In the genomic region with DNA sequence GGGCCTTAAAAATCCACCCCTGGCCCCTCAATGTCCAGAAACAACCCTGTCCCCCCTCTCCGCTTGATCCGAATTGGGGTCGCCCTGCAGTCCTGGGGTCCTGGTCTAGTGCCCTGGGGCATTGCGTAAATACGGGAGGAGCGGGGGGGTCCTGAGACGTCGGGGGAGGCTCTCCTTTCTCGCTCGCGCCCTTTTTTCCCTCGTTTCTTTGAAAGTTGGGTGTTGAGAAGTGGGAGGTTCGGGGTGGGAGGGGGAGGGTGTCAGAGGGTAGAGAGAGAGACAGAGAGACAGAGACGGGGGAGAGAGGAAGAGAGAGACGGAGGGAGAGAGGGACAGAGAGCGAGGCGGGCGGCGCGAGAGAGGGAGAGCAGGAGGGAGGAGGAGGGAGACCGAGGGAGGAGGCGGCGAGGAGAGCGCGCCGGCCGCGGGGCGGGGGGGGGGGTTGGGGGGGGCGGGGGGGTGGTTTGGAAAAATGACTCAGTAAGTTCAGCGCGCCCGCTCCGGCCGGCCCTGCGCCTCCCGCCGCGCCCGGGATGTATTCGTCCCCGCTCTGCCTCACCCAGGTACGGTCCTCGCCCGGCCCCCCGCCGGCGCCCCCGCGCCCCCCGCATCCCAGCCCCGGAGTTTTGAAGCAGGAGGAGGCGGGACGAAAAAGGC, we compare ENCODE assay signal across 8 cellular contexts. TPM values are rescaled to one million over a fixed set of nuclear protein-coding genes. Genes with fewer than 3 reads are reported as not detected.
A peak's percentile ranks its signal among the peaks of the same experiment; 100 is the strongest.
DNase-seq lines count a peak whose midpoint lies in the region; ATAC-seq and TF ChIP-seq lines count a peak whose summit lies in the region.

Gene NFIC, plus strand, starts transcription at position 480 of the 657 bp plus-strand sequence. Its CDS starts 54 bp downstream, at position 534.

- H3K4me1 Mint-ChIP-seq in progenitor cell of endocrine pancreas (ENCODE audit: low read depth): peaks cover 4% of the 10 kb centered on the region

- TF ChIP-seq CTCF in BJ (IDR thresholded peaks at IDR 0.05; ENCODE audit: insufficient read depth, low read depth, low read length) (no peak), progenitor cell of endocrine pancreas (IDR thresholded peaks at IDR 0.05; ENCODE audit: unreplicated experiment) (no peak)

- H3K9me3 Mint-ChIP-seq in progenitor cell of endocrine pancreas (ENCODE audit: low read depth): no peaks in the 10 kb centered on the region

- peaks cover 2% of the 10 kb centered on the region; the same call in 1 of the 2 replicates for H3K36me3 ChIP-seq in BJ (ENCODE audit: control insufficient read depth, insufficient read depth, low read length)
- H3K36me3 ChIP-seq in SJCRH30: peaks cover 2% of the 10 kb centered on the region; the same call in 1 of the 2 replicates

- H3K27me3 ChIP-seq in BJ (ENCODE audit: control insufficient read depth, insufficient read depth, low read length): no peaks in the 10 kb centered on the region
- H3K27me3 ChIP-seq in SJCRH30: no peaks in the 10 kb centered on the region
- no peaks in the 10 kb centered on the region for H3K27me3 ChIP-seq in right cardiac atrium (ENCODE audit: control insufficient read depth, insufficient read depth)

- H3K4me3 ChIP-seq in BJ (ENCODE audit: low read depth, low read length) (peak within 1 kb of the TSS; percentile 88), SJCRH30 (peak within 1 kb of the TSS; percentile 98), right cardiac atrium (ENCODE audit: low read length) (peak within 1 kb of the TSS; percentile 95)

- under 1% methylated on average over 41 of the region's 54 CpGs for WGBS in right cardiac atrium

- H3K4me3 Mint-ChIP-seq in progenitor cell of endocrine pancreas (ENCODE audit: low read depth): peak within 1 kb of the TSS; percentile 19

- H3K27ac ChIP-seq in SJCRH30: peak within 1 kb of the TSS; percentile 95
- peak within 1 kb of the TSS; percentile 98 for H3K27ac ChIP-seq in right cardiac atrium (ENCODE audit: low read length)

- H3K9me3 ChIP-seq in SJCRH30 (replicated peaks) (no peaks in the 10 kb centered on the region), right cardiac atrium (ENCODE audit: control insufficient read depth, low read length) (no peaks in the 10 kb centered on the region)

- POLR2A ChIA-PET in BJ (lab: Charles Lee): no interaction called here

- no peak within 1 kb of the TSS for H3K27ac Mint-ChIP-seq in progenitor cell of endocrine pancreas

- no peak for DNase-seq in BJ (ENCODE audit: low read depth)
- DNase-seq in HCEC 1CT: peak; percentile 86
- DNase-seq in SJCRH30: peak; percentile 77 to 83
- peak in 45 of 58 donors; percentile 20 to 79 (median 60) for DNase-seq in anterior cingulate cortex (lab: John Stamatoyannopoulos, UW)
- peak; percentile 86 to 94 (median 92) for DNase-seq in right cardiac atrium
- DNase-seq in progenitor cell of endocrine pancreas (ENCODE audit: low spot score, unreplicated experiment): no peak

- H3K4me1 ChIP-seq in SJCRH30: peaks cover 14% of the 10 kb centered on the region
- H3K4me1 ChIP-seq in right cardiac atrium (ENCODE audit: control insufficient read depth, insufficient read depth, low read length): peaks cover 10% of the 10 kb centered on the region

- intact Hi-C loops in right cardiac atrium (cut with DNase I): loop anchor here in 1 of 4 donors (10.0 kb wide), 1 partner anchor 59 kb away; no protein-coding TSS in a partner anchor

- CTCF ChIA-PET in BJ (lab: Yijun Ruan, JAX): interaction anchor here (1.3 to 2.4 kb wide), 3 partner anchors 40 to 64 kb away, joined by 3 to 11 read pairs (median 3); no protein-coding TSS in a partner anchor

- peak; percentile 72 to 76 for ATAC-seq in right cardiac atrium
- ATAC-seq in GM21526 (IDR thresholded peaks at IDR 0.05; ENCODE audit: low FRiP score, unreplicated experiment): no peak
- no peak for ATAC-seq in HG02852 (IDR thresholded peaks at IDR 0.05; ENCODE audit: unreplicated experiment)

- H3K27me3 Mint-ChIP-seq in progenitor cell of endocrine pancreas: peaks cover 82% of the 10 kb centered on the region

- H3K36me3 Mint-ChIP-seq in progenitor cell of endocrine pancreas (ENCODE audit: insufficient read depth): no peaks in the 10 kb centered on the region

RNA-seq across cellular contexts. Expression of gene NFIC, which starts in this region (rescaled TPM):
- 3.7 and 5.0 TPM in 2 replicates for polyA plus RNA-seq in BJ (2011; rRNA removed)
- polyA minus RNA-seq in BJ (2011; rRNA and poly(A)+ RNA removed): 17.0 and 36.3 TPM in 2 replicates
- total RNA-seq in SJCRH30 (2014; rRNA removed; shearing (Covaris generic)): 15.1 and 16.4 TPM in 2 replicates
- 100 to 1,000 TPM; 175 to 223 (median 188) TPM for total RNA-seq in right cardiac atrium
- polyA plus RNA-seq in right cardiac atrium: 186 TPM
- 4.5 and 6.8 TPM in 2 replicates for total RNA-seq in progenitor cell of endocrine pancreas

Comparison
In these comparisons a context has a peak if more than half of its experiments do, and no peak if none do; other contexts are left out.
1. RNA of gene NFIC (total RNA-seq): 175 to 223 TPM in right cardiac atrium; 15.1 to 16.4 TPM in SJCRH30 and 4.5 to 6.8 TPM in progenitor cell of endocrine pancreas; every median in the first group is over 10 times any median in the second.
2. RNA of gene NFIC (polyA plus RNA-seq): 186 TPM in right cardiac atrium (single experiment); 3.7 to 5.0 TPM in BJ; every median in the first group is over 10 times any median in the second.
3. DNase-seq: peak in HCEC 1CT (single experiment), SJCRH30 (2 of 2), anterior cingulate cortex (45 of 58) and right cardiac atrium (3 of 3); none in BJ (single experiment) and progenitor cell of endocrine pancreas (single experiment).
4. ATAC-seq: peak in right cardiac atrium (2 of 2); none in GM21526 (single experiment) and HG02852 (single experiment).
5. Peak in every context shown above with its lines, with median percentiles within 50 percentile points of each other: H3K4me3 ChIP-seq.